ENCODE assay signal across 1 cellular context in genomic region chr3:23945903-23946751, GRCh38.
TF ChIP-seq lines count a peak whose summit lies in the region.

No MANE protein-coding gene starts in this region.

TF ChIP-seq in HepG2, 621 proteins besides CTCF, POLR2A, EP300 and RAD21 (continued from another document and continues in another):
- TF ChIP-seq, protein P1, sequence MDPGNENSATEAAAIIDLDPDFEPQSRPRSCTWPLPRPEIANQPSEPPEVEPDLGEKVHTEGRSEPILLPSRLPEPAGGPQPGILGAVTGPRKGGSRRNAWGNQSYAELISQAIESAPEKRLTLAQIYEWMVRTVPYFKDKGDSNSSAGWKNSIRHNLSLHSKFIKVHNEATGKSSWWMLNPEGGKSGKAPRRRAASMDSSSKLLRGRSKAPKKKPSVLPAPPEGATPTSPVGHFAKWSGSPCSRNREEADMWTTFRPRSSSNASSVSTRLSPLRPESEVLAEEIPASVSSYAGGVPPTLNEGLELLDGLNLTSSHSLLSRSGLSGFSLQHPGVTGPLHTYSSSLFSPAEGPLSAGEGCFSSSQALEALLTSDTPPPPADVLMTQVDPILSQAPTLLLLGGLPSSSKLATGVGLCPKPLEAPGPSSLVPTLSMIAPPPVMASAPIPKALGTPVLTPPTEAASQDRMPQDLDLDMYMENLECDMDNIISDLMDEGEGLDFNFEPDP (CRISPR knock-in tag; conservative IDR thresholded peaks at IDR 0.05) = no peak
- TF ChIP-seq ZNF589 (CRISPR knock-in tag; conservative IDR thresholded peaks at IDR 0.05) (no peak), ZFY (CRISPR knock-in tag; IDR thresholded peaks at IDR 0.05) (peak; percentile 72; the same call in 1 of the 2 replicates), FIP1L1 (IDR thresholded peaks at IDR 0.05; ENCODE audit: borderline replicate concordance, insufficient read depth, low read depth, low read length) (no peak), ATAD3A (CRISPR knock-in tag; IDR thresholded peaks at IDR 0.05) (no peak), ESRRA (CRISPR knock-in tag; IDR thresholded peaks at IDR 0.05; ENCODE audit: low read depth) (no peak), MXD3 (CRISPR knock-in tag; IDR thresholded peaks at IDR 0.05) (peak; percentile 82; the same call in 1 of the 2 replicates), ZNF746 (CRISPR knock-in tag; IDR thresholded peaks at IDR 0.05) (peak; percentile 57; the same call in 1 of the 2 replicates), KMT2A (CRISPR knock-in tag; IDR thresholded peaks at IDR 0.05) (peak; percentile 96), ZNF674 (CRISPR knock-in tag; IDR thresholded peaks at IDR 0.05; ENCODE audit: low read depth) (0 out of 2 replicates have a peak, but pooled peaks have one; percentile 84), ZNF577 (CRISPR knock-in tag; IDR thresholded peaks at IDR 0.05; ENCODE audit: borderline replicate concordance, low read depth) (no peak), KAT8 (CRISPR knock-in tag; IDR thresholded peaks at IDR 0.05) (peak; percentile 53; the same call in 1 of the 2 replicates), HOXA3 (CRISPR knock-in tag; IDR thresholded peaks at IDR 0.05) (peak; percentile 95), SMAD9 (CRISPR knock-in tag; IDR thresholded peaks at IDR 0.05) (no peak), NFIC (IDR thresholded peaks at IDR 0.05; ENCODE audit: low read length) (0 out of 2 replicates have a peak, but pooled peaks have one; percentile 18), ZNF550 (CRISPR knock-in tag; IDR thresholded peaks at IDR 0.05; ENCODE audit: borderline replicate concordance) (no peak), ZNF460 (CRISPR knock-in tag; IDR thresholded peaks at IDR 0.05; ENCODE audit: borderline replicate concordance) (no peak), ZNF770 (CRISPR knock-in tag; IDR thresholded peaks at IDR 0.05) (peak; percentile 57; the same call in 1 of the 2 replicates), SALL1 (CRISPR knock-in tag; IDR thresholded peaks at IDR 0.05) (peak; percentile 87), ZNF432 (CRISPR knock-in tag; IDR thresholded peaks at IDR 0.05; ENCODE audit: borderline replicate concordance) (no peak), DZIP1 (CRISPR knock-in tag; IDR thresholded peaks at IDR 0.05) (peak; percentile 93), SAFB2 (CRISPR knock-in tag; IDR thresholded peaks at IDR 0.05; ENCODE audit: borderline replicate concordance, low read depth) (peak; percentile 49; the same call in 1 of the 2 replicates), BRCA1 (CRISPR knock-in tag; IDR thresholded peaks at IDR 0.05) (no peak), ZNF773 (CRISPR knock-in tag; IDR thresholded peaks at IDR 0.05; ENCODE audit: borderline replicate concordance) (no peak), SALL2 (CRISPR knock-in tag; IDR thresholded peaks at IDR 0.05) (peak; percentile 87), JARID2 (CRISPR knock-in tag; IDR thresholded peaks at IDR 0.05; ENCODE audit: insufficient replicate concordance) (no peak), MXI1 (IDR thresholded peaks at IDR 0.05; ENCODE audit: borderline replicate concordance, low read depth, low read length) (peak; percentile 95; the same call in 2 of the 3 replicates), THAP7 (CRISPR knock-in tag; IDR thresholded peaks at IDR 0.05) (peak; percentile 48), MAX (IDR thresholded peaks at IDR 0.05) (peak; percentile 98), SNAPC5 (CRISPR knock-in tag; IDR thresholded peaks at IDR 0.05; ENCODE audit: borderline replicate concordance) (no peak; the same call in 1 of the 2 replicates), GTF3A (CRISPR knock-in tag; conservative IDR thresholded peaks at IDR 0.05) (no peak), KDM5A (IDR thresholded peaks at IDR 0.05; ENCODE audit: borderline replicate concordance, low read length) (no peak), SP5 (CRISPR knock-in tag; IDR thresholded peaks at IDR 0.05; ENCODE audit: borderline replicate concordance, low read depth) (peak; percentile 67; the same call in 1 of the 2 replicates), ZNF549 (CRISPR knock-in tag; IDR thresholded peaks at IDR 0.05) (no peak), DNMT3B (CRISPR knock-in tag; conservative IDR thresholded peaks at IDR 0.05) (no peak), REL (CRISPR knock-in tag; conservative IDR thresholded peaks at IDR 0.05) (no peak; the same call in 1 of the 2 replicates)
- TF ChIP-seq, protein P2, sequence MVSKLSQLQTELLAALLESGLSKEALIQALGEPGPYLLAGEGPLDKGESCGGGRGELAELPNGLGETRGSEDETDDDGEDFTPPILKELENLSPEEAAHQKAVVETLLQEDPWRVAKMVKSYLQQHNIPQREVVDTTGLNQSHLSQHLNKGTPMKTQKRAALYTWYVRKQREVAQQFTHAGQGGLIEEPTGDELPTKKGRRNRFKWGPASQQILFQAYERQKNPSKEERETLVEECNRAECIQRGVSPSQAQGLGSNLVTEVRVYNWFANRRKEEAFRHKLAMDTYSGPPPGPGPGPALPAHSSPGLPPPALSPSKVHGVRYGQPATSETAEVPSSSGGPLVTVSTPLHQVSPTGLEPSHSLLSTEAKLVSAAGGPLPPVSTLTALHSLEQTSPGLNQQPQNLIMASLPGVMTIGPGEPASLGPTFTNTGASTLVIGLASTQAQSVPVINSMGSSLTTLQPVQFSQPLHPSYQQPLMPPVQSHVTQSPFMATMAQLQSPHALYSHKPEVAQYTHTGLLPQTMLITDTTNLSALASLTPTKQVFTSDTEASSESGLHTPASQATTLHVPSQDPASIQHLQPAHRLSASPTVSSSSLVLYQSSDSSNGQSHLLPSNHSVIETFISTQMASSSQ (IDR thresholded peaks at IDR 0.05; ENCODE audit: low read depth) = no peak
- TF ChIP-seq, protein P2 (CRISPR knock-in tag; IDR thresholded peaks at IDR 0.05; ENCODE audit: borderline replicate concordance) = 0 out of 2 replicates have a peak, but pooled peaks have one; percentile 33
- TF ChIP-seq, protein P3, sequence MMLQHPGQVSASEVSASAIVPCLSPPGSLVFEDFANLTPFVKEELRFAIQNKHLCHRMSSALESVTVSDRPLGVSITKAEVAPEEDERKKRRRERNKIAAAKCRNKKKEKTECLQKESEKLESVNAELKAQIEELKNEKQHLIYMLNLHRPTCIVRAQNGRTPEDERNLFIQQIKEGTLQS (CRISPR knock-in tag; IDR thresholded peaks at IDR 0.05) = 0 out of 2 replicates have a peak, but pooled peaks have one; percentile 20
- TF ChIP-seq, protein P4, sequence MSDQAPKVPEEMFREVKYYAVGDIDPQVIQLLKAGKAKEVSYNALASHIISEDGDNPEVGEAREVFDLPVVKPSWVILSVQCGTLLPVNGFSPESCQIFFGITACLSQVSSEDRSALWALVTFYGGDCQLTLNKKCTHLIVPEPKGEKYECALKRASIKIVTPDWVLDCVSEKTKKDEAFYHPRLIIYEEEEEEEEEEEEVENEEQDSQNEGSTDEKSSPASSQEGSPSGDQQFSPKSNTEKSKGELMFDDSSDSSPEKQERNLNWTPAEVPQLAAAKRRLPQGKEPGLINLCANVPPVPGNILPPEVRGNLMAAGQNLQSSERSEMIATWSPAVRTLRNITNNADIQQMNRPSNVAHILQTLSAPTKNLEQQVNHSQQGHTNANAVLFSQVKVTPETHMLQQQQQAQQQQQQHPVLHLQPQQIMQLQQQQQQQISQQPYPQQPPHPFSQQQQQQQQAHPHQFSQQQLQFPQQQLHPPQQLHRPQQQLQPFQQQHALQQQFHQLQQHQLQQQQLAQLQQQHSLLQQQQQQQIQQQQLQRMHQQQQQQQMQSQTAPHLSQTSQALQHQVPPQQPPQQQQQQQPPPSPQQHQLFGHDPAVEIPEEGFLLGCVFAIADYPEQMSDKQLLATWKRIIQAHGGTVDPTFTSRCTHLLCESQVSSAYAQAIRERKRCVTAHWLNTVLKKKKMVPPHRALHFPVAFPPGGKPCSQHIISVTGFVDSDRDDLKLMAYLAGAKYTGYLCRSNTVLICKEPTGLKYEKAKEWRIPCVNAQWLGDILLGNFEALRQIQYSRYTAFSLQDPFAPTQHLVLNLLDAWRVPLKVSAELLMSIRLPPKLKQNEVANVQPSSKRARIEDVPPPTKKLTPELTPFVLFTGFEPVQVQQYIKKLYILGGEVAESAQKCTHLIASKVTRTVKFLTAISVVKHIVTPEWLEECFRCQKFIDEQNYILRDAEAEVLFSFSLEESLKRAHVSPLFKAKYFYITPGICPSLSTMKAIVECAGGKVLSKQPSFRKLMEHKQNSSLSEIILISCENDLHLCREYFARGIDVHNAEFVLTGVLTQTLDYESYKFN (CRISPR knock-in tag; conservative IDR thresholded peaks at IDR 0.05) = peak; percentile 47
- TF ChIP-seq, protein P5, sequence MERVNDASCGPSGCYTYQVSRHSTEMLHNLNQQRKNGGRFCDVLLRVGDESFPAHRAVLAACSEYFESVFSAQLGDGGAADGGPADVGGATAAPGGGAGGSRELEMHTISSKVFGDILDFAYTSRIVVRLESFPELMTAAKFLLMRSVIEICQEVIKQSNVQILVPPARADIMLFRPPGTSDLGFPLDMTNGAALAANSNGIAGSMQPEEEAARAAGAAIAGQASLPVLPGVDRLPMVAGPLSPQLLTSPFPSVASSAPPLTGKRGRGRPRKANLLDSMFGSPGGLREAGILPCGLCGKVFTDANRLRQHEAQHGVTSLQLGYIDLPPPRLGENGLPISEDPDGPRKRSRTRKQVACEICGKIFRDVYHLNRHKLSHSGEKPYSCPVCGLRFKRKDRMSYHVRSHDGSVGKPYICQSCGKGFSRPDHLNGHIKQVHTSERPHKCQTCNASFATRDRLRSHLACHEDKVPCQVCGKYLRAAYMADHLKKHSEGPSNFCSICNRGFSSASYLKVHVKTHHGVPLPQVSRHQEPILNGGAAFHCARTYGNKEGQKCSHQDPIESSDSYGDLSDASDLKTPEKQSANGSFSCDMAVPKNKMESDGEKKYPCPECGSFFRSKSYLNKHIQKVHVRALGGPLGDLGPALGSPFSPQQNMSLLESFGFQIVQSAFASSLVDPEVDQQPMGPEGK (CRISPR knock-in tag; IDR thresholded peaks at IDR 0.05) = peak; percentile 59
